In genomic region chr11:46845740-46846509, GRCh38 we compare ENCODE assay signal across 8 cellular contexts. TPM values are rescaled to one million over a fixed set of nuclear protein-coding genes. Genes with fewer than 3 reads are reported as not detected.
DNase-seq lines count a peak whose midpoint lies in the region; ATAC-seq and TF ChIP-seq lines count a peak whose summit lies in the region.

Gene CKAP5 (minus strand): TSS chr11:46846280. CDS start chr11:46821231, 25,049 bp downstream.

- peak; percentile 97 for ATAC-seq in HG02678 (IDR thresholded peaks at IDR 0.05; ENCODE audit: unreplicated experiment)

- peaks cover 15% of the 10 kb centered on the region for H3K79me2 ChIP-seq in parathyroid adenoma

- H3K4me3 ChIP-seq in GM12875 (ENCODE audit: low read depth, low read length) (peak within 1 kb of the TSS; percentile 97), adipocyte (ENCODE audit: low read length) (peak within 1 kb of the TSS; percentile 89), parathyroid adenoma (ENCODE audit: low read depth, low read length) (peak within 1 kb of the TSS; percentile 71), tibial artery (peak within 1 kb of the TSS; percentile 68 to 93)

- intact Hi-C loops in cardiac septum (cut with DNase I) (loop anchor here (2.0 kb wide), 1 partner anchor 19 kb away; no protein-coding TSS in a partner anchor), tibial artery (cut with DNase I; ENCODE audit: low total_unique reads) (no loop called here)

- H3K4me1 ChIP-seq in adipocyte (ENCODE audit: control insufficient read depth, insufficient read depth, low read length) (peaks cover 11% of the 10 kb centered on the region), parathyroid adenoma (no peaks in the 10 kb centered on the region), tibial artery (peaks cover 0 to 19% (median 14%) of the 10 kb centered on the region in 4 donors)

- no peaks in the 10 kb centered on the region for H3K9me3 ChIP-seq in adipocyte (ENCODE audit: control insufficient read depth, low read length)
- no peaks in the 10 kb centered on the region for H3K9me3 ChIP-seq in parathyroid adenoma (ENCODE audit: control insufficient read depth, low read length)
- no peaks in the 10 kb centered on the region for H3K9me3 ChIP-seq in tibial artery

- H3K27me3 ChIP-seq in adipocyte (replicated peaks; ENCODE audit: control insufficient read depth, insufficient read depth, low read length) (no peaks in the 10 kb centered on the region), parathyroid adenoma (ENCODE audit: control insufficient read depth, insufficient read depth, low read length) (no peaks in the 10 kb centered on the region), tibial artery (no peaks in the 10 kb centered on the region)

- peak within 1 kb of the TSS; percentile 77 for H3K4me2 ChIP-seq in parathyroid adenoma (ENCODE audit: low read length)

- 0 out of 2 replicates have a peak, but pooled peaks have one; percentile 2 for TF ChIP-seq CTCF in GM12875 (IDR thresholded peaks at IDR 0.05; ENCODE audit: borderline replicate concordance, insufficient read depth, low read depth, low read length)
- TF ChIP-seq CTCF in parathyroid adenoma (IDR thresholded peaks at IDR 0.05): no peak
- peak in 1 of 2 experiments; percentile 10 for TF ChIP-seq CTCF in tibial artery (IDR thresholded peaks at IDR 0.05)

- H3K9ac ChIP-seq in adipocyte (ENCODE audit: low read length): peak within 1 kb of the TSS; percentile 90
- no peak within 1 kb of the TSS for H3K9ac ChIP-seq in parathyroid adenoma

- H3K27ac ChIP-seq in parathyroid adenoma (no peak within 1 kb of the TSS), tibial artery (peak within 1 kb of the TSS; percentile 65 to 86)

- H3K36me3 ChIP-seq in adipocyte (ENCODE audit: control insufficient read depth, insufficient read depth, low read length, severe bottlenecking): no peaks in the 10 kb centered on the region
- no peaks in the 10 kb centered on the region for H3K36me3 ChIP-seq in parathyroid adenoma (ENCODE audit: control insufficient read depth, insufficient read depth, low read length)
- no peaks in the 10 kb centered on the region for H3K36me3 ChIP-seq in tibial artery

- H2AFZ ChIP-seq in parathyroid adenoma: peak within 1 kb of the TSS; percentile 85

- DNase-seq in NCI-H128 (lab: John Stamatoyannopoulos, UW; ENCODE audit: unreplicated experiment) (peak; percentile 66), T follicular helper cell (ENCODE audit: low read depth) (peak; percentile 73), adipocyte (ENCODE audit: low read depth) (peak; percentile 97), cardiac septum (ENCODE audit: low spot score) (peak; percentile 95), tibial artery (peak; percentile 93 to 94)

RNA-seq across cellular contexts. Expression of gene CKAP5, which starts in this region (rescaled TPM):
- total RNA-seq in cardiac septum: 84.2 TPM
